10 cellular contexts compared by ENCODE assay signal in the genomic region with DNA sequence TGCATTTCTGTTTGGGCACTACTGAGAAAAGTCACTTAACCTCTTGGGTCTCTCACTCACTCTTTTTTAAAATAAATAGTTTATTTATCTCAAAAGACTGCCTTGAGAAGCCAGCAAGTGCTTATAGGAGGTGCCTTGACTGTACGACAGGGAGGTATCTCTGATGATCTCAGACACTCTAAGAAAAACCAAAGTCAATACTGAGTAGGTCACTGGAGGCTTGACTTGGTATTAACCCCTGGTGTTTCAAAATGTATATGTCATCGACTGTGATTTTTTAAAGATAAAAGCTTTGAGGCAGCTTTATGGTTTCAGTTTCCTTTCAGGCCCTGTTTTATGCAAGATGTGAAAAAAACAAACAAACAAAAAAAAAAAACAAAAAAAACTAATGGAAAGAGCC. TPM values are rescaled to one million over a fixed set of nuclear protein-coding genes. Genes with fewer than 3 reads are reported as not detected.
DNase-seq lines count a peak whose midpoint lies in the region; ATAC-seq and TF ChIP-seq lines count a peak whose summit lies in the region.
"Had no signal": no experiment of that assay in that cellular context is flagged by ENCODE, and none has a peak within 500 bp of the region (broad histone marks: within the 10 kb centered on the region; RNA-seq: fewer than 3 reads in every experiment).

No MANE protein-coding gene starts in this region.

- ATAC-seq in activated T-cell treated with anti-CD3 and anti-CD28 coated beads, Interleukin-2, amount 50 U/mL, for 72 hours (replicated peaks in 1 of 2): peak; percentile 77 to 78
- ATAC-seq in GM21825 (IDR thresholded peaks at IDR 0.05; ENCODE audit: unreplicated experiment) (peak; percentile 48), HG03565 (IDR thresholded peaks at IDR 0.05; ENCODE audit: unreplicated experiment) (peak; percentile 75), right lobe of liver (no peak)
- peak; percentile 82 for ATAC-seq in stimulated activated effector memory CD8-positive, alpha-beta T cell treated with anti-CD3 and anti-CD28 coated beads, Interleukin-12 subunit alpha, Interleukin-12 subunit beta, amount 100 ng/mL, for 72 hours

- WGBS in right lobe of liver (ENCODE audit: insufficient coverage, low coverage, low lambda C conversion rate, missing lambda C conversion rate): 66% methylated on average over 2 of the region's 2 CpGs

- CTCF ChIA-PET in A673 (lab: Charles Lee): no interaction called here

- H3K27me3 ChIP-seq in A673 (replicated peaks; ENCODE audit: insufficient read depth, low read depth, low read length, poor library complexity) (no peaks in the 10 kb centered on the region), right lobe of liver (no peaks in the 10 kb centered on the region)

- no peaks in the 10 kb centered on the region for H3K27me3 Mint-ChIP-seq in activated T-cell treated with anti-CD3 and anti-CD28 coated beads, Interleukin-2, amount 50 U/mL, for 72 hours (ENCODE audit: low read depth)

- H3K36me3 Mint-ChIP-seq in activated T-cell treated with anti-CD3 and anti-CD28 coated beads, Interleukin-2, amount 50 U/mL, for 72 hours (ENCODE audit: insufficient read depth in 2 of 2): peaks cover 9% of the 10 kb centered on the region in 2 donors
- H3K36me3 Mint-ChIP-seq in stimulated activated effector memory CD8-positive, alpha-beta T cell treated with anti-CD3 and anti-CD28 coated beads, Interleukin-12 subunit alpha, Interleukin-12 subunit beta, amount 100 ng/mL, for 72 hours: no peaks in the 10 kb centered on the region

- TF ChIP-seq POLR2A in right lobe of liver (IDR thresholded peaks at IDR 0.05): no peak

- no peaks in the 10 kb centered on the region for H3K4me1 ChIP-seq in A673 (ENCODE audit: insufficient read depth, low read length, poor library complexity, severe bottlenecking)
- H3K4me1 ChIP-seq in right lobe of liver: peaks cover 0 to 19% (median 6%) of the 10 kb centered on the region in 4 donors

- TF ChIP-seq CTCF in A673 (conservative IDR thresholded peaks at IDR 0.05; ENCODE audit: low read depth, low read length) (no peak), right lobe of liver (IDR thresholded peaks at IDR 0.05) (no peak)

- no peak overlapping the region for H3K4me3 ChIP-seq in A673 (ENCODE audit: low read depth, low read length, poor library complexity, severe bottlenecking)
- H3K4me3 ChIP-seq in right lobe of liver: no peak overlapping the region
- H3K4me3 ChIP-seq: coronary artery had no signal

- no TSS peak for BruUV-seq in A673 (replicated peaks; lab: Mats Ljungman, UMichigan)

- no peak overlapping the region for H3K27ac ChIP-seq in A673 (ENCODE audit: low read depth, low read length, poor library complexity, severe bottlenecking)
- H3K27ac ChIP-seq in right lobe of liver: no peak overlapping the region
- H3K27ac ChIP-seq: coronary artery had no signal

- H3K4me1 Mint-ChIP-seq in activated T-cell treated with anti-CD3 and anti-CD28 coated beads, Interleukin-2, amount 50 U/mL, for 72 hours (ENCODE audit: low read depth): peaks cover 43% of the 10 kb centered on the region
- H3K4me1 Mint-ChIP-seq in stimulated activated effector memory CD8-positive, alpha-beta T cell treated with anti-CD3 and anti-CD28 coated beads, Interleukin-12 subunit alpha, Interleukin-12 subunit beta, amount 100 ng/mL, for 72 hours: peaks cover 66% of the 10 kb centered on the region

- DNase-seq in activated T-cell treated with anti-CD3 and anti-CD28 coated beads, Interleukin-2, amount 50 U/mL, for 72 hours: no peak
- DNase-seq in activated T-cell treated with anti-CD3 and anti-CD28 coated beads for 4 hours (no peak), A673 (ENCODE audit: low spot score) (no peak), CD1c-positive myeloid dendritic cell (ENCODE audit: extremely low spot score) (no peak), right lobe of liver (no peak)
- DNase-seq in stimulated activated effector memory CD8-positive, alpha-beta T cell treated with anti-CD3 and anti-CD28 coated beads, Interleukin-12 subunit alpha, Interleukin-12 subunit beta, amount 100 ng/mL, for 72 hours (ENCODE audit: low spot score in 2 of 2): no peak
- DNase-seq: activated gamma-delta T cell had no signal

- H3K9me3 ChIP-seq in A673 (ENCODE audit: low read depth, low read length, poor library complexity, severe bottlenecking) (no peaks in the 10 kb centered on the region), right lobe of liver (no peaks in the 10 kb centered on the region)

- peak overlapping the region; percentile 20 for H3K27ac Mint-ChIP-seq in activated T-cell treated with anti-CD3 and anti-CD28 coated beads, Interleukin-2, amount 50 U/mL, for 72 hours
- peak overlapping the region; percentile 2 for H3K27ac Mint-ChIP-seq in stimulated activated effector memory CD8-positive, alpha-beta T cell treated with anti-CD3 and anti-CD28 coated beads, Interleukin-12 subunit alpha, Interleukin-12 subunit beta, amount 100 ng/mL, for 72 hours

- POLR2A ChIA-PET in A673 (lab: Charles Lee; ENCODE audit: low non-redundant PET): no interaction called here

- H3K4me3 Mint-ChIP-seq in activated T-cell treated with anti-CD3 and anti-CD28 coated beads, Interleukin-2, amount 50 U/mL, for 72 hours: peak overlapping the region in 1 of 2 donors; percentile 53
- peak overlapping the region; percentile 29 for H3K4me3 Mint-ChIP-seq in stimulated activated effector memory CD8-positive, alpha-beta T cell treated with anti-CD3 and anti-CD28 coated beads, Interleukin-12 subunit alpha, Interleukin-12 subunit beta, amount 100 ng/mL, for 72 hours

- intact Hi-C loops in A673 (cut with micrococcal nuclease; ENCODE audit: unreplicated experiment): no loop called here
- intact Hi-C loops in right lobe of liver (cut with DNase I): no loop called here

- peaks cover 2 to 4% of the 10 kb centered on the region in 2 donors for H3K9me3 Mint-ChIP-seq in activated T-cell treated with anti-CD3 and anti-CD28 coated beads, Interleukin-2, amount 50 U/mL, for 72 hours
- no peaks in the 10 kb centered on the region for H3K9me3 Mint-ChIP-seq in stimulated activated effector memory CD8-positive, alpha-beta T cell treated with anti-CD3 and anti-CD28 coated beads, Interleukin-12 subunit alpha, Interleukin-12 subunit beta, amount 100 ng/mL, for 72 hours

- H3K36me3 ChIP-seq in A673 (ENCODE audit: insufficient read depth, low read length, poor library complexity, severe bottlenecking) (no peaks in the 10 kb centered on the region), right lobe of liver (no peaks in the 10 kb centered on the region)

RNA-seq across cellular contexts. Expression of gene MREG, which starts 33.7 kb away (rescaled TPM):
- total RNA-seq in activated T-cell treated with anti-CD3 and anti-CD28 coated beads, Interleukin-2, amount 50 U/mL, for 72 hours: 10 to 100 TPM in 1 of 2 donors, 1 to 10 TPM in 1; 9.0 to 10.8 TPM
- 14.9 and 15.9 TPM in 2 replicates for total RNA-seq in A673 (2021)
- total RNA-seq in right lobe of liver: 1 to 10 TPM; 2.0 to 9.6 (median 5.0) TPM

Comparison
In these comparisons a context has a peak if more than half of its experiments do, and no peak if none do; other contexts are left out.
1. ATAC-seq: peak in activated T-cell treated with anti-CD3 and anti-CD28 coated beads, Interleukin-2, amount 50 U/mL, for 72 hours (2 of 2), GM21825 (single experiment), HG03565 (single experiment) and stimulated activated effector memory CD8-positive, alpha-beta T cell treated with anti-CD3 and anti-CD28 coated beads, Interleukin-12 subunit alpha, Interleukin-12 subunit beta, amount 100 ng/mL, for 72 hours (single experiment); none in right lobe of liver (0 of 4).